1 cellular context compared by ENCODE assay signal in the genomic region with DNA sequence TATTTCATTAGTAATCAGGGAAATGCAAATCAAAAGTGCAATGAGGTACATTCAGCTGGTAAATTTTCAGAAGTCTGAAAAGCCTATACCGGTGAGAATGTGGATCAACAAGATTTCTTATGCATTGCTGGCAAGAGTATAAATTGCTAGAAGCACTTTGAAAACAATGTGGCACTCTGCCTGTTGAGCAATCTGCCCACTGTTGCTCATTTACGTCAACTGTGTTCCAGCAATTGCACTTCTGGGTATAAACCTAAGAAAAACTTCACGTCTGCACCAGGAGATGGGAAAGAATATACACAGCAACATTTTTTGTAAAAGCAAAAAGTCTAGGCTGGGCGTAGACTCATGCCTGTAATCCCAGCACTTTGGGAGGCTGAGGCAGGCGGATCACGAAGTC.
TF ChIP-seq lines count a peak whose summit lies in the region.

No MANE protein-coding gene starts in this region.

TF ChIP-seq in IMR-90, 13 proteins besides CTCF, POLR2A, EP300 and RAD21:
- TF ChIP-seq CEBPB (IDR thresholded peaks at IDR 0.05; ENCODE audit: low read depth, low read length) (peak; percentile 61), CHD1 (IDR thresholded peaks at IDR 0.05; ENCODE audit: low read depth, low read length) (no peak)
